10 cellular contexts compared by ENCODE assay signal in the genomic region with DNA sequence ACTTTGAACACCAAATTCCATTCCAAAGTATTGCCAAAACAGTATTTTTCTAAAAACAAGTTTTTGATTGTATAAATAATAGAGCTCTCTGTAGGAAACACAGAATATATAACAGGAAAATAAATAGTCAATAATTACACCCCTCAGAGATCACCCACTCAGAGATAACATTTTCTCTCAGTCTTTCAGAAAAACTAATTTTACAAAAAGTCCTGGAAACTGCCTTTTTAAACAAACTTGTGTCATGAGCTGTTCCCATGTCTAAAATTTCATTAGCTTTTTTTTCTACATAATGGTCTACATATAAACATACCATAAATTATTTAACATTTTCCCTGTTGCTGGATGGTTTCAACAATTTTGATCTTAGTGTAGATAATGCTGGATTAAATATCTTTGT. TPM values are rescaled to one million over a fixed set of nuclear protein-coding genes. Genes with fewer than 3 reads are reported as not detected.
DNase-seq lines count a peak whose midpoint lies in the region; ATAC-seq, FAIRE-seq and TF ChIP-seq lines count a peak whose summit lies in the region.
"Had no signal": no experiment of that assay in that cellular context is flagged by ENCODE, and none has a peak within 500 bp of the region (broad histone marks: within the 10 kb centered on the region; RNA-seq: fewer than 3 reads in every experiment).

No MANE protein-coding gene starts in this region.

- FAIRE-seq in H1 (lab: Jason Lieb, UNC) (no peak), pancreas (lab: Jason Lieb, UNC) (peak; percentile 5)
- FAIRE-seq: urothelium cell line had no signal

- H3K4me1 Mint-ChIP-seq in IgD-negative memory B cell = peaks cover 6 to 23% (median 14%) of the 10 kb centered on the region in 3 donors

- no peaks in the 10 kb centered on the region for H3K36me3 Mint-ChIP-seq in IgD-negative memory B cell

- H3K14ac ChIP-seq in H1 (ENCODE audit: insufficient read length) = no peak overlapping the region

- H3K4me3 ChIP-seq in DND-41 (ENCODE audit: low read depth in 1 of 2, low read length in 2 of 2) (no peak overlapping the region), H1 (ENCODE audit: extremely low read depth in 1 of 4, insufficient read depth in 2 of 4, low read depth in 3 of 4, low read length in 4 of 4) (peak overlapping the region in 1 of 4 experiments; percentile 68; a peak in 2 of 8 replicates), pancreas (no peak overlapping the region)

- no peak overlapping the region for H2BK15ac ChIP-seq in H1 (ENCODE audit: low read length)

- no peak overlapping the region for H2BK12ac ChIP-seq in H1 (ENCODE audit: low read depth, low read length)

- H3K79me2 ChIP-seq in DND-41 (ENCODE audit: insufficient read depth, low read length) = peaks cover 44% of the 10 kb centered on the region
- H3K79me2 ChIP-seq in H1 (ENCODE audit: control insufficient read depth in 1 of 2, insufficient read depth in 2 of 2, low read length in 2 of 2) = peaks cover 0 to 7% of the 10 kb centered on the region in 2 experiments; a peak in 2 of 4 replicates

- no peaks in the 10 kb centered on the region; the same call in 1 of the 2 replicates for H3K79me1 ChIP-seq in H1 (ENCODE audit: low read depth, low read length)

- H3K27me3 ChIP-seq in DND-41 (ENCODE audit: insufficient read depth, low read length, poor library complexity) (no peaks in the 10 kb centered on the region), H1 (replicated peaks in 1 of 4; ENCODE audit: control insufficient read depth in 3 of 4, extremely low read depth in 1 of 4, insufficient read depth in 3 of 4, low read length in 3 of 4) (no peaks in the 10 kb centered on the region; a peak in 1 of 7 replicates), pancreas (no peaks in the 10 kb centered on the region)

- TF ChIP-seq EP300 in H1 (IDR thresholded peaks at IDR 0.05; ENCODE audit: borderline replicate concordance in 1 of 2, low read depth in 2 of 2, low read length in 2 of 2) = no peak

- H4K91ac ChIP-seq in H1 (replicated peaks; ENCODE audit: insufficient read length, low read length) = no peak overlapping the region

- peak overlapping the region in 1 of 3 donors; percentile 76 for H3K27ac Mint-ChIP-seq in IgD-negative memory B cell

- H2BK20ac ChIP-seq in H1 (ENCODE audit: low read length) = no peak overlapping the region

- no peak for TF ChIP-seq RAD21 in H1 (IDR thresholded peaks at IDR 0.05 in 1 of 2, conservative IDR thresholded peaks at IDR 0.05 in 1 of 2; ENCODE audit: low read depth in 2 of 2, low read length in 2 of 2)

- no peak overlapping the region for H2AK5ac ChIP-seq in H1 (ENCODE audit: low read depth, low read length)

- H3K27me3 Mint-ChIP-seq in IgD-negative memory B cell = peaks cover 4% of the 10 kb centered on the region

- H3K9me3 Mint-ChIP-seq in IgD-negative memory B cell = no peaks in the 10 kb centered on the region

- peaks cover 10% of the 10 kb centered on the region; the same call in 1 of the 2 replicates for H3K23me2 ChIP-seq in H1 (ENCODE audit: low read depth, low read length)

- ATAC-seq in DND-41 (ENCODE audit: insufficient read depth, low read depth) (no peak), pancreas (no peak)

- no peak overlapping the region for H3K18ac ChIP-seq in H1 (ENCODE audit: extremely low read depth, low read length)

- peak overlapping the region; percentile 96; the same call in 1 of the 2 replicates for H3K27ac ChIP-seq in DND-41 (ENCODE audit: low read length)
- no peak overlapping the region for H3K27ac ChIP-seq in H1 (ENCODE audit: low read depth, low read length)
- peak overlapping the region in 1 of 4 donors; percentile 96 for H3K27ac ChIP-seq in pancreas

- H3K4me3 Mint-ChIP-seq in IgD-negative memory B cell = peak overlapping the region; percentile 28 to 93 (median 80)

- POLR2A ChIA-PET in H1 (lab: Charles Lee; ENCODE audit: partially characterized antibody) = interaction anchor here (0.7 to 2.2 kb wide), 8 partner anchors 8 to 619 kb away, joined by 3 to 9 read pairs (median 6); partner anchors contain the start of gene MARCHF7

- H3K56ac ChIP-seq in H1 (replicated peaks; ENCODE audit: insufficient read length, low read depth, low read length) = no peak overlapping the region

- H4K20me1 ChIP-seq in DND-41 (ENCODE audit: insufficient read depth, low read length) = peaks cover 4% of the 10 kb centered on the region; the same call in 1 of the 2 replicates
- H4K20me1 ChIP-seq in H1 (replicated peaks in 1 of 2; ENCODE audit: control insufficient read depth in 1 of 2, insufficient read depth in 2 of 2, low read length in 2 of 2) = no peaks in the 10 kb centered on the region

- intact Hi-C loops in pancreas (cut with DNase I) = no loop called here

- H3K23ac ChIP-seq in H1 (ENCODE audit: insufficient read length) = no peak overlapping the region

- H2AFZ ChIP-seq in DND-41 (ENCODE audit: low read depth, low read length) = 0 out of 2 replicates have a peak overlapping the region, but pooled peaks have one; percentile 92
- H2AFZ ChIP-seq in H1 (ENCODE audit: low read length) = no peak overlapping the region

- H3K9ac ChIP-seq in DND-41 (ENCODE audit: low read depth, low read length) (peak overlapping the region; percentile 86), H1 (replicated peaks in 1 of 4; ENCODE audit: extremely low read depth in 1 of 4, low read depth in 3 of 4, low read length in 3 of 4) (no peak overlapping the region)

- H3K9me3 ChIP-seq in DND-41 (ENCODE audit: insufficient read depth, low read length, severe bottlenecking) = no peaks in the 10 kb centered on the region
- no peaks in the 10 kb centered on the region for H3K9me3 ChIP-seq in H1 (ENCODE audit: insufficient read depth in 2 of 2, low read depth in 1 of 2, low read length in 1 of 2)
- no peaks in the 10 kb centered on the region for H3K9me3 ChIP-seq in pancreas

- H3K36me3 ChIP-seq in DND-41 (ENCODE audit: insufficient read depth, low read length) (peaks cover 1% of the 10 kb centered on the region), H1 (ENCODE audit: control insufficient read depth in 2 of 4, insufficient read depth in 4 of 4, low read length in 3 of 4) (no peaks in the 10 kb centered on the region), pancreas (no peaks in the 10 kb centered on the region)

- no peak overlapping the region for H4K8ac ChIP-seq in H1 (ENCODE audit: extremely low read depth, insufficient read depth, low read length)

- H2BK120ac ChIP-seq in H1 (replicated peaks; ENCODE audit: low read depth, low read length) = no peak overlapping the region

- no peak overlapping the region for H4K5ac ChIP-seq in H1 (ENCODE audit: insufficient read length, low read depth, low read length)

- no peak for TF ChIP-seq POLR2A in H1 (IDR thresholded peaks at IDR 0.05; ENCODE audit: control extremely low read depth in 1 of 2, low read depth in 2 of 2, low read length in 2 of 2)

- H3K4me1 ChIP-seq in DND-41 (ENCODE audit: insufficient read depth, low read length) (peaks cover 79% of the 10 kb centered on the region), H1 (replicated peaks in 1 of 4; ENCODE audit: control insufficient read depth in 3 of 4, insufficient read depth in 4 of 4, low read length in 3 of 4) (no peaks in the 10 kb centered on the region), pancreas (peaks cover 0 to 12% (median 0%) of the 10 kb centered on the region in 3 donors)

- H3K4ac ChIP-seq in H1 (replicated peaks; ENCODE audit: insufficient read length, low read depth, low read length) = no peak overlapping the region

- CTCF ChIA-PET in H1 (lab: Charles Lee; ENCODE audit: partially characterized antibody) = interaction anchor here (0.6 to 1.7 kb wide), 4 partner anchors 8 to 431 kb away, joined by 3 to 5 read pairs (median 4); no protein-coding TSS in a partner anchor

- no peak for DNase-seq in DND-41
- no peak for DNase-seq in H1 (ENCODE audit: low read depth in 1 of 2, low spot score in 2 of 2)
- no peak for DNase-seq in pancreas
- DNase-seq in NCI-H1417 treated with DMSO at 0.1 percent for 48 hours (lab: John Stamatoyannopoulos, UW) = no peak
- DNase-seq in activated CD4-positive, CD25-positive, alpha-beta regulatory T cell treated with anti-CD3 and anti-CD28 coated beads, Interleukin-2, amount 50 U/mL, for 72 hours = no peak
- DNase-seq in RPMI8226 = no peak
- DNase-seq: cerebellar nuclear complex, NCI-H1092 had no signal

- no peak overlapping the region for H2BK5ac ChIP-seq in H1 (ENCODE audit: low read depth, low read length)

- H3K4me2 ChIP-seq in DND-41 (ENCODE audit: insufficient read depth, low read length) (peak overlapping the region; percentile 95), H1 (ENCODE audit: insufficient read depth in 1 of 2, low read depth in 2 of 2, low read length in 2 of 2) (peak overlapping the region; percentile 92 to 97; a peak in 3 of 4 replicates)

- TF ChIP-seq CTCF in DND-41 (IDR thresholded peaks at IDR 0.05; ENCODE audit: borderline replicate concordance, extremely low read depth, low read length, poor library complexity, severe bottlenecking) (no peak), H1 (IDR thresholded peaks at IDR 0.05; ENCODE audit: control extremely low read depth in 1 of 3, insufficient read depth in 1 of 3, low read depth in 1 of 3, low read length in 3 of 3) (no peak), pancreas (IDR thresholded peaks at IDR 0.05) (no peak)

TF ChIP-seq in H1, 55 proteins besides CTCF, POLR2A, EP300 and RAD21 (continues in another document):
- TF ChIP-seq NRF1 (IDR thresholded peaks at IDR 0.05; ENCODE audit: low read depth, low read length) (no peak), HDAC2 (IDR thresholded peaks at IDR 0.05; ENCODE audit: borderline replicate concordance in 1 of 2, low read depth in 2 of 2, low read length in 2 of 2) (no peak), GABPA (IDR thresholded peaks at IDR 0.05; ENCODE audit: borderline replicate concordance, insufficient read depth, low read length) (no peak), ZNF274 (IDR thresholded peaks at IDR 0.05; ENCODE audit: borderline replicate concordance, extremely low read depth, low read length) (no peak), SAP30 (IDR thresholded peaks at IDR 0.05; ENCODE audit: insufficient read depth, insufficient replicate concordance, low read length) (no peak)
- TF ChIP-seq, protein P1, sequence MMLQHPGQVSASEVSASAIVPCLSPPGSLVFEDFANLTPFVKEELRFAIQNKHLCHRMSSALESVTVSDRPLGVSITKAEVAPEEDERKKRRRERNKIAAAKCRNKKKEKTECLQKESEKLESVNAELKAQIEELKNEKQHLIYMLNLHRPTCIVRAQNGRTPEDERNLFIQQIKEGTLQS (IDR thresholded peaks at IDR 0.05; ENCODE audit: insufficient read depth, low read depth, low read length) = no peak

RNA-seq across cellular contexts. Expression of gene WDSUB1, which starts 1.2 kb away (rescaled TPM):
- 12.3 TPM for polyA plus RNA-seq in IgD-negative memory B cell
- total RNA-seq in H1 (2021; fragmentation: NEBNext Ultra II Directional; extraction: Animal tissue kit (Norgen Biotek cat#: 25700)) = 5.5 and 8.0 TPM in 2 replicates
- polyA plus RNA-seq in H1 (2011; rRNA removed) = 4.4 and 5.5 TPM in 2 replicates
- polyA plus RNA-seq in H1 (2011; cell fraction: cytosol; rRNA removed) = 5.9 TPM
- 5.4 TPM for polyA plus RNA-seq in H1 (2011; cell fraction: nucleus; rRNA removed)
- 6.0 to 6.2 TPM (median 6.1 TPM) in 4 replicates for polyA plus RNA-seq in H1 (2012, experiment 1 of 2)
- polyA plus RNA-seq in H1 (2012, experiment 2 of 2) = 1.1 TPM
- 4.5 TPM for polyA plus RNA-seq in H1 (2013, experiment 1 of 2)
- 4.3 TPM for polyA plus RNA-seq in H1 (2013, experiment 2 of 2)
- polyA minus RNA-seq in H1 (2011; rRNA and poly(A)+ RNA removed) = 12.3 and 13.2 TPM in 2 replicates
- 3.3 TPM for polyA minus RNA-seq in H1 (2011; cell fraction: cytosol; rRNA and poly(A)+ RNA removed)
- polyA minus RNA-seq in H1 (2011; cell fraction: nucleus; rRNA and poly(A)+ RNA removed) = 16.4 TPM
- total RNA-seq in pancreas = 1 to 10 TPM; 3.5 to 8.2 (median 5.6) TPM
- polyA plus RNA-seq in pancreas = 1 to 10 TPM; 4.3 to 7.1 TPM
